Comparison of ENCODE assay signal across 10 cellular contexts in genomic region chr2:38092196-38092902, GRCh38. TPM values are rescaled to one million over a fixed set of nuclear protein-coding genes. Genes with fewer than 3 reads are reported as not detected.
DNase-seq lines count a peak whose midpoint lies in the region; ATAC-seq, FAIRE-seq and TF ChIP-seq lines count a peak whose summit lies in the region.
"Had no signal": no experiment of that assay in that cellular context is flagged by ENCODE, and none has a peak within 500 bp of the region (broad histone marks: within the 10 kb centered on the region; RNA-seq: fewer than 3 reads in every experiment).

No MANE protein-coding gene starts in this region.

- TF ChIP-seq POLR2A in ovary (IDR thresholded peaks at IDR 0.05): no peak

- TF ChIP-seq CTCF in fibroblast of mammary gland (conservative IDR thresholded peaks at IDR 0.05; ENCODE audit: control insufficient read depth, insufficient read depth, low read depth, low read length): no peak
- no peak for TF ChIP-seq CTCF in ovary (IDR thresholded peaks at IDR 0.05)

- H3K4me3 ChIP-seq in fibroblast of mammary gland (ENCODE audit: control insufficient read depth, low read depth, low read length) (no peak overlapping the region), ovary (no peak overlapping the region), Karpas-422 (ENCODE audit: low read length) (no peak overlapping the region)
- H3K4me3 ChIP-seq in effector memory CD4-positive, alpha-beta T cell (ENCODE audit: insufficient read depth, low read depth, low read length, poor library complexity, severe bottlenecking): no peak overlapping the region

- no peak overlapping the region for H2AFZ ChIP-seq in Karpas-422 (ENCODE audit: low read length)

- no peaks in the 10 kb centered on the region for H4K20me1 ChIP-seq in Karpas-422 (ENCODE audit: insufficient read depth, low read depth, low read length)

- H3K4me2 ChIP-seq in Karpas-422 (ENCODE audit: low read depth, low read length, poor library complexity, severe bottlenecking): no peak overlapping the region

- H3K9me2 ChIP-seq in Karpas-422 (replicated peaks; ENCODE audit: insufficient read depth, low read length): no peaks in the 10 kb centered on the region

- intact Hi-C loops in ovary (cut with DNase I): no loop called here

- H3K27me3 ChIP-seq in ovary (no peaks in the 10 kb centered on the region), Karpas-422 (ENCODE audit: low read length) (no peaks in the 10 kb centered on the region)
- peaks cover 15% of the 10 kb centered on the region for H3K27me3 ChIP-seq in effector memory CD4-positive, alpha-beta T cell (replicated peaks; ENCODE audit: control insufficient read depth, insufficient read depth, low read length, poor library complexity, severe bottlenecking)

- H3K27ac ChIP-seq in ovary (peak overlapping the region in 1 of 2 donors; percentile 27), Karpas-422 (ENCODE audit: low read length) (no peak overlapping the region)
- no peak overlapping the region for H3K27ac ChIP-seq in effector memory CD4-positive, alpha-beta T cell (ENCODE audit: insufficient read depth, low read length, poor library complexity, severe bottlenecking)

- H3K9me3 ChIP-seq in ovary (no peaks in the 10 kb centered on the region), Karpas-422 (ENCODE audit: low read length) (no peaks in the 10 kb centered on the region)
- no peaks in the 10 kb centered on the region for H3K9me3 ChIP-seq in effector memory CD4-positive, alpha-beta T cell (ENCODE audit: control insufficient read depth, low read length)

- no peak for ATAC-seq in GM18873 (IDR thresholded peaks at IDR 0.05; ENCODE audit: low FRiP score, unreplicated experiment)
- ATAC-seq: stimulated activated naive CD8-positive, alpha-beta T cell treated with anti-CD3 and anti-CD28 coated beads, Interleukin-15, Interleukin-2, amounts not matched to agents 100 U/mL and 50 U/mL, for 24 hours had no signal

- no peaks in the 10 kb centered on the region for H3K79me2 ChIP-seq in Karpas-422 (ENCODE audit: low read length)

- H3K9ac ChIP-seq in Karpas-422 (ENCODE audit: low read length): no peak overlapping the region

- TF ChIP-seq EP300 in ovary (IDR thresholded peaks at IDR 0.05): peak; percentile 38

- H3K4me1 ChIP-seq in ovary (ENCODE audit: insufficient read depth) (peaks cover 7% of the 10 kb centered on the region), Karpas-422 (ENCODE audit: low read length) (no peaks in the 10 kb centered on the region)
- no peaks in the 10 kb centered on the region for H3K4me1 ChIP-seq in effector memory CD4-positive, alpha-beta T cell (ENCODE audit: control insufficient read depth, insufficient read depth, low read length, poor library complexity, severe bottlenecking)

- DNase-seq in AG20443 (ENCODE audit: low spot score) (peak; percentile 87), RCC 7860 (ENCODE audit: low spot score) (peak; percentile 36), fibroblast of mammary gland (ENCODE audit: low read depth) (peak; percentile 96), ovary (peak in 2 of 5 donors; percentile 54 to 70), Karpas-422 (no peak)
- DNase-seq in effector memory CD4-positive, alpha-beta T cell: no peak
- DNase-seq in activated CD4-positive, alpha-beta T cell treated with anti-CD3 and anti-CD28 coated beads, Interleukin-2, amount 50 U/mL, for 4 hours: no peak
- DNase-seq: NCI-H1436 treated with DMSO at 0.1 percent for 48 hours; stimulated activated naive CD8-positive, alpha-beta T cell treated with anti-CD3 and anti-CD28 coated beads, Interleukin-15, Interleukin-2, amounts not matched to agents 100 U/mL and 50 U/mL, for 24 hours had no signal

- H3K36me3 ChIP-seq in ovary (no peaks in the 10 kb centered on the region), Karpas-422 (ENCODE audit: insufficient read depth, low read length) (no peaks in the 10 kb centered on the region)
- H3K36me3 ChIP-seq in effector memory CD4-positive, alpha-beta T cell (ENCODE audit: control insufficient read depth, insufficient read depth, low read length): no peaks in the 10 kb centered on the region

- 42 to 78% (median 71%) methylated on average over 11 of the region's 11 CpGs for WGBS in ovary, 3 donors

- FAIRE-seq in RCC 7860 (lab: Jason Lieb, UNC): peak; percentile 31

RNA-seq across cellular contexts. Expression of gene CYP1B1, which starts 16.4 kb away (rescaled TPM):
- 10 to 100 TPM in 4 of 7 donors, 1 to 10 TPM in 3; 5.4 to 34.5 (median 12.5) TPM for total RNA-seq in ovary
- polyA plus RNA-seq in ovary: 10 to 100 TPM; 11.7 to 24.5 TPM
- not detected in 2 replicates for total RNA-seq in Karpas-422 (2014; rRNA removed; shearing (Covaris generic); ENCODE audit: low replicate concordance)

Comparison
In these comparisons a context has a peak if more than half of its experiments do, and no peak if none do; other contexts are left out.
1. DNase-seq: peak in AG20443 (single experiment), RCC 7860 (single experiment) and fibroblast of mammary gland (single experiment); none in effector memory CD4-positive, alpha-beta T cell (0 of 3), activated CD4-positive, alpha-beta T cell treated with anti-CD3 and anti-CD28 coated beads, Interleukin-2, amount 50 U/mL, for 4 hours (0 of 2) and Karpas-422 (single experiment).